In the genomic region with DNA sequence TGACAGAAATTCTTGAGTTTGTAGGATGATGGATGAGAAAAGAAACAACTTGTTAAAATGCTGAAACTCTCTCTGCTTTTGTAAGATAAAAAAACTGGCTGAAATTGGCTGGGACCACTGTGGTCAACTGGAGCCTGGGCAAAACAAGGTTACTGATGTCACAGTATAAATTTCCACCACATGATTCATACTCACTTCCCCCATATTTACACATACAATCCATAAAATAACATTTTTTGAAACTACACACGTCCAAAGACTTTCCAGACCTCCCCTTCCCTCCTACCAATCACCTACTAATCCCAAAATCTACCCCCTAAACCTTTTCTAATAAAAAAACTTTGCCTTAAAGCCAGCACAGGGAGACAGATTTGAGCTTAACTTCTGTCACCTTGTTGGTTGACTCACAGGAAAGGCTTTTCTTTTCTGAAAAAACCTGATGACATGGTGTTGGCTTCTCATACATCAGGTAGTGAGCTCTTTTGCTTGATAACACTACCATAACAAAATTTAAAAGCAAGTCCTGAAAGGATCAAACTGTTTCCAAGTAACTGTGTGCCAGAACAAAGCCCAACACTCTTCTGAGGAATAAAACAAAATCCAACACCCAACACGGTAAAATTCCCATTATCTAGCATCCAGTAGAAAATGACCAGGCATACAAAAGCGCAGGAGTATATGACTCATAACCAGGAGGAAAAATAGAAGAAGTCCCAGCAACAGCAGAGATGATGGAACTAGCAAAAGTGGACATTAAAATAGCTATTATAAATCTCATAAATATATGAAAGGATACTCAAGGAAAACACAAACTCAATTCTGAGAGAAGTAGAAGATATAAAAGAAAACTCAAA, we compare ENCODE assay signal across 26 cellular contexts.
A peak's percentile ranks its signal among the peaks of the same experiment; 100 is the strongest.
DNase-seq lines count a peak whose midpoint lies in the region; ATAC-seq and TF ChIP-seq lines count a peak whose summit lies in the region.
"Had no signal": no experiment of that assay in that cellular context is flagged by ENCODE, and none has a peak within 500 bp of the region (broad histone marks: within the 10 kb centered on the region; RNA-seq: fewer than 3 reads in every experiment).

No MANE protein-coding gene starts in this region.

- no peaks in the 10 kb centered on the region for H3K27me3 ChIP-seq in CD4-positive, alpha-beta T cell (ENCODE audit: control insufficient read depth, insufficient read depth, low read length)
- H3K27me3 ChIP-seq: BLaER1 treated with 17β-estradiol and CSF1 and Interleukin-3, amounts not matched to agents 10 nM and 100 nM; MG63 had no signal

- peaks cover 59% of the 10 kb centered on the region for H3K4me1 Mint-ChIP-seq in CD4-positive, alpha-beta T cell (ENCODE audit: low read depth)
- H3K4me1 Mint-ChIP-seq in activated CD4-positive, alpha-beta memory T cell treated with anti-CD3 and anti-CD28 coated beads for 36 hours (ENCODE audit: low read depth): peaks cover 51% of the 10 kb centered on the region
- H3K4me1 Mint-ChIP-seq: GM23338, nephron progenitor cell had no signal

- no peaks in the 10 kb centered on the region for H3K27me3 Mint-ChIP-seq in CD4-positive, alpha-beta T cell
- H3K27me3 Mint-ChIP-seq in activated CD4-positive, alpha-beta memory T cell treated with anti-CD3 and anti-CD28 coated beads for 36 hours: no peaks in the 10 kb centered on the region

- no peaks in the 10 kb centered on the region for H3K36me3 Mint-ChIP-seq in CD4-positive, alpha-beta T cell (ENCODE audit: low read depth)
- peaks cover 1% of the 10 kb centered on the region for H3K36me3 Mint-ChIP-seq in activated CD4-positive, alpha-beta memory T cell treated with anti-CD3 and anti-CD28 coated beads for 36 hours
- H3K36me3 Mint-ChIP-seq: type B pancreatic cell had no signal

- no peak for TF ChIP-seq CTCF in CD4-positive, alpha-beta T cell (IDR thresholded peaks at IDR 0.05)

- peak overlapping the region; percentile 47 for H3K4me3 Mint-ChIP-seq in CD4-positive, alpha-beta T cell
- H3K4me3 Mint-ChIP-seq in activated CD4-positive, alpha-beta memory T cell treated with anti-CD3 and anti-CD28 coated beads for 36 hours: no peak overlapping the region
- H3K4me3 Mint-ChIP-seq: GM23338, nephron progenitor cell, type B pancreatic cell had no signal

- POLR2A ChIA-PET in CD4-positive, alpha-beta T cell (lab: Charles Lee): interaction anchor here (0.7 to 2.4 kb wide), 5 partner anchors 18 to 264 kb away, joined by 3 to 10 read pairs (median 3); no protein-coding TSS in a partner anchor
- POLR2A ChIA-PET in activated CD4-positive, alpha-beta memory T cell treated with anti-CD3 and anti-CD28 coated beads for 36 hours (lab: Charles Lee): no interaction called here

- peak overlapping the region; percentile 43 for H3K27ac Mint-ChIP-seq in CD4-positive, alpha-beta T cell
- peak overlapping the region; percentile 47 for H3K27ac Mint-ChIP-seq in activated CD4-positive, alpha-beta memory T cell treated with anti-CD3 and anti-CD28 coated beads for 36 hours
- H3K27ac Mint-ChIP-seq: GM23338, nephron progenitor cell, type B pancreatic cell had no signal

- H3K27ac ChIP-seq in CD4-positive, alpha-beta T cell (ENCODE audit: low read depth, low read length): no peak overlapping the region
- H3K27ac ChIP-seq: BLaER1 treated with 17β-estradiol and CSF1 and Interleukin-3, amounts not matched to agents 10 nM and 100 nM; hepatocyte had no signal

- no peak for ATAC-seq in CD4-positive, alpha-beta T cell (ENCODE audit: poor library complexity)
- ATAC-seq: GM23338, K562, left cardiac atrium had no signal

- CTCF ChIA-PET in CD4-positive, alpha-beta T cell (lab: Charles Lee): interaction anchor here (0.6 to 1.1 kb wide), 2 partner anchors 24 to 329 kb away, joined by 3 read pairs; no protein-coding TSS in a partner anchor
- CTCF ChIA-PET in activated CD4-positive, alpha-beta memory T cell treated with anti-CD3 and anti-CD28 coated beads for 36 hours (lab: Charles Lee): interaction anchor here (1.3 to 1.4 kb wide), 3 partner anchors 10 to 37 kb away, joined by 3 to 5 read pairs (median 3); no protein-coding TSS in a partner anchor

- H3K9me3 Mint-ChIP-seq in CD4-positive, alpha-beta T cell: no peaks in the 10 kb centered on the region
- no peaks in the 10 kb centered on the region for H3K9me3 Mint-ChIP-seq in activated CD4-positive, alpha-beta memory T cell treated with anti-CD3 and anti-CD28 coated beads for 36 hours

- intact Hi-C loops in CD4-positive, alpha-beta T cell (cut with DNase I, micrococcal nuclease): no loop called here
- intact Hi-C loops in activated CD4-positive, alpha-beta memory T cell treated with anti-CD3 and anti-CD28 coated beads for 36 hours (cut with micrococcal nuclease): no loop called here

- DNase-seq in CD4-positive, alpha-beta T cell: no peak
- DNase-seq in EL: peak; percentile 45
- no peak for DNase-seq in activated CD4-positive, alpha-beta memory T cell treated with anti-CD3 and anti-CD28 coated beads for 36 hours
- DNase-seq in kidney tubule cell (ENCODE audit: low spot score): peak; percentile 56
- DNase-seq in COR-L47 (lab: John Stamatoyannopoulos, UW): no peak
- no peak for DNase-seq in NCI-H187 treated with DMSO at 0.1 percent for 48 hours (lab: John Stamatoyannopoulos, UW)
- DNase-seq in stimulated activated CD4-positive, alpha-beta T cell treated with anti-CD3 and anti-CD28 coated beads, Interleukin-4, amount 100 ng/mL, for 1 hour: no peak
- DNase-seq: activated naive CD4-positive, alpha-beta T cell treated with Interleukin-2 at 50 U/mL for 16 hours; activated T-cell treated with anti-CD3 and anti-CD28 coated beads, Interleukin-2, amount 50 U/mL, for 48 hours; amygdala; Calu3; DMS79 treated with DMSO at 0.1 percent for 48 hours; left cardiac atrium; mammary epithelial cell; MG63; NCI-H1105 treated with DMSO at 0.1 percent for 48 hours; NCI-H2029; NCI-H524 treated with DMSO at 0.1 percent for 48 hours; nephron progenitor cell; OCI-M1; T-helper 1 cell had no signal

- H3K9me3 ChIP-seq in CD4-positive, alpha-beta T cell (ENCODE audit: control insufficient read depth, low read length): no peaks in the 10 kb centered on the region
- H3K9me3 ChIP-seq: MG63 had no signal

Comparison
In these comparisons a context has a peak if more than half of its experiments do, and no peak if none do; other contexts are left out.
1. DNase-seq: peak in EL (single experiment) and kidney tubule cell (single experiment); none in CD4-positive, alpha-beta T cell (0 of 10), activated CD4-positive, alpha-beta memory T cell treated with anti-CD3 and anti-CD28 coated beads for 36 hours (single experiment), COR-L47 (single experiment), NCI-H187 treated with DMSO at 0.1 percent for 48 hours (single experiment) and stimulated activated CD4-positive, alpha-beta T cell treated with anti-CD3 and anti-CD28 coated beads, Interleukin-4, amount 100 ng/mL, for 1 hour (single experiment).